Comparison of ENCODE assay signal across 21 cellular contexts in the genomic region with DNA sequence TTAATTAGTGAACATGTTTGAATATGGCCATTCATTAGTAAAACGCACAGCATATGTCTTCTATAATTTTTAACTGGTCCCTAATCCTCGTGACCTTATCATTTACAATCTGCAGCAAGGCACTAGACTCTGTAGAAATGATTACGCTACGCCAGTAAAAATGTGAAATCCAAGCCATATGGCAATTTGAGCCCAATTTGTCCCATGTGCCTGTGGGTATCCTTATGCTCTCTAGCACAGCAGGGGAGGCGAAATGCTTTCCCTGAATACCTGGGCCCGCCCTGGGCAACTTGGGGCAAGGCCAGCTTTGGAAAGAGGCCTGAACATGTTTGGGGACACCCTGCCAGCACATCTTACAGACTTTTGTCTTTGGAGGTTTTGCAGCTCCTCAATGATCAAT.
"Had no signal": no experiment of that assay in that cellular context is flagged by ENCODE, and none has a peak within 500 bp of the region (broad histone marks: within the 10 kb centered on the region; RNA-seq: fewer than 3 reads in every experiment).

No MANE protein-coding gene starts in this region.

- H3K36me3 ChIP-seq: colonic mucosa, esophagus squamous epithelium, lower lobe of right lung, sigmoid colon, tibial artery, upper lobe of left lung had no signal

- H3K4me1 ChIP-seq: colonic mucosa, lower lobe of right lung, testis, tibial artery had no signal

- H3K27ac ChIP-seq: colonic mucosa, esophagus squamous epithelium, lower lobe of right lung, psoas muscle, sigmoid colon, testis, tibial artery, upper lobe of left lung had no signal

- H3K9me3 ChIP-seq: colonic mucosa, esophagus squamous epithelium, lower lobe of right lung, psoas muscle, sigmoid colon, testis, upper lobe of left lung had no signal

- H3K27me3 ChIP-seq: colonic mucosa, esophagus squamous epithelium, sigmoid colon, testis, tibial artery, upper lobe of left lung had no signal

- H3K4me3 ChIP-seq: colonic mucosa, esophagus squamous epithelium, lower lobe of right lung, psoas muscle, sigmoid colon, testis, tibial artery, upper lobe of left lung had no signal

- DNase-seq: colonic mucosa; effector CD8-positive, alpha-beta T cell; endodermal cell; esophagus squamous epithelium; foreskin melanocyte; immature natural killer cell; islet precursor cell; kidney glomerular epithelial cell; left ventricle myocardium superior; lower lobe of right lung; naive thymus-derived CD8-positive, alpha-beta T cell; nephron progenitor cell; posterior cingulate gyrus; psoas muscle; right cardiac atrium; sigmoid colon; stimulated activated CD4-positive, alpha-beta T cell treated with anti-CD3 and anti-CD28 coated beads, Interleukin-4, amount 100 ng/mL, for 4 hours; stimulated activated naive CD8-positive, alpha-beta T cell treated with anti-CD3 and anti-CD28 coated beads, Interleukin-15, Interleukin-2, amounts not matched to agents 100 U/mL and 50 U/mL, for 24 hours; tibial artery; upper lobe of left lung had no signal
